In the genomic region with DNA sequence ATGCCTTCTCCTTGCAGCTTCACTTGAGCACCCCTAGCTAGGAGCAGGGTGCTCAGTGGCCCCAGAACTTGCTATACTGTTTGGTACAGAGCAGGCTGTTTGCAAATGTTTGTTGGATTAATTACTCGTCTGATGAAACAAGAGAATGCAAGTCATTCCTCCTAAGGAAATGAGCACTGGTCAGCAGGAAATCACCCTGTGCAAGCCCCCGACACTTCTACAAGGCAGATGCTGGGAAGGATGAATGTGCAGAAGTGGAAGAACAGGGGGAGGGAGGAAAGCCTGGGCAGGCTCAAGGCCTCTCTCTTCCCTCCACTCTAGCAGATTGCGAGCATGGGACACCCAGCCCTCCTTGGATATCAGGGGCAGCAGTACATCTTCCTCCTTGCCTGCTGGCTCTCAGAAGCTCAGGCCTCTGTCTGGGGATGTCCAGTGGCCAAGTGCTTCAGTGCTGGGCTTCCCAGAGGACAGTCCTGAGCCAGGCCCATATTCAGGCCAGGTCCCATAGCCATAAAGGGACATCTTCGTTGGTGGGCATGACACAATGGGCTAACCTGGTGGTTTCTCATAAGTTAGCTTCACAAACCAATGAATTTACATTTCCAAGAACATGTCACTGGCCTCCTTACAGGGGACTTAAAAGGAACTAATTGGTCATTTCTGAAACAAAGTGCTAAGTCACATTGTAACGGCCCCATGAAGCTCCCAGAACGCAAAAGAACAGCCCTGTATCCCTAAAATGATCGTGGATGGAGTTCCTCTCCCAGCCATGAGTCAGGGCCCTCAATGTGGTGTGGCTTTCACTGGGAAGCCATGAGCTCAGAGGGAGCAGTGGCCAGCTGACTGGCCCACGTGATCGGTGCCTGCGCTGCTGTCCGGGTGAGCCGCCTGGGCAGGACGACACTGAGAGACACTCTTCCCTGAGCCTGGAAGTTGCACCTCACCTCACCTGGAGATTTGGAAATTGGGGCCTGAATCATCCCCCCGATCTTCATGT, we compare ENCODE assay signal across 18 cellular contexts.
DNase-seq lines count a peak whose midpoint lies in the region; ATAC-seq and TF ChIP-seq lines count a peak whose summit lies in the region.
"Had no signal": no experiment of that assay in that cellular context is flagged by ENCODE, and none has a peak within 500 bp of the region (broad histone marks: within the 10 kb centered on the region; RNA-seq: fewer than 3 reads in every experiment).

No MANE protein-coding gene starts in this region.

- DNase-seq in EH (ENCODE audit: low read depth) (peak; percentile 79), NCI-H69 (lab: John Stamatoyannopoulos, UW) (peak; percentile 18), fibroblast of pulmonary artery (ENCODE audit: low read depth) (peak; percentile 8), GOT3 (lab: John Stamatoyannopoulos, UW) (no peak), glomerular visceral epithelial cell (ENCODE audit: extremely low spot score) (no peak), natural killer cell (no peak)
- DNase-seq: activated CD4-positive, alpha-beta T cell treated with anti-CD3 and anti-CD28 coated beads, Interleukin-2, amount 10 ng/mL, durations not matched to agents 7 days and 5 days; DND-41; NCI-H146; NCI-H510A treated with DMSO at 0.1 percent for 48 hours; posterior cingulate gyrus; stimulated activated CD4-positive, alpha-beta T cell treated with anti-CD3 and anti-CD28 coated beads, Interleukin-1b, Interleukin-23, amount 100 ng/mL, for 48 hours; T-helper 17 cell; transverse colon had no signal

- H3K27ac Mint-ChIP-seq in natural killer cell = no peak overlapping the region
- H3K27ac Mint-ChIP-seq: activated CD4-positive, alpha-beta T cell treated with anti-CD3 and anti-CD28 coated beads, Interleukin-2, amount 10 ng/mL, durations not matched to agents 7 days and 5 days; T-helper 17 cell had no signal

- no peaks in the 10 kb centered on the region for H3K27me3 ChIP-seq in rectal smooth muscle tissue (ENCODE audit: control insufficient read depth, insufficient read depth, low read length)
- H3K27me3 ChIP-seq: transverse colon had no signal

- ATAC-seq in GM19467 (IDR thresholded peaks at IDR 0.05; ENCODE audit: unreplicated experiment) (no peak), natural killer cell (no peak)
- ATAC-seq: Panc1, T-helper 17 cell had no signal

- no peaks in the 10 kb centered on the region for H3K9me3 Mint-ChIP-seq in natural killer cell

- no peaks in the 10 kb centered on the region for H3K36me3 Mint-ChIP-seq in natural killer cell

- H3K4me3 ChIP-seq in fibroblast of pulmonary artery (replicated peaks; ENCODE audit: low read depth, low read length) = no peak overlapping the region
- no peak overlapping the region for H3K4me3 ChIP-seq in rectal smooth muscle tissue (ENCODE audit: low read length)
- H3K4me3 ChIP-seq: coronary artery, transverse colon had no signal

- TF ChIP-seq CTCF in fibroblast of pulmonary artery (IDR thresholded peaks at IDR 0.05; ENCODE audit: low read length, missing control alignments) (no peak), natural killer cell (IDR thresholded peaks at IDR 0.05) (no peak)

- H3K4me3 Mint-ChIP-seq in natural killer cell = no peak overlapping the region
- H3K4me3 Mint-ChIP-seq: activated CD4-positive, alpha-beta T cell treated with anti-CD3 and anti-CD28 coated beads, Interleukin-2, amount 10 ng/mL, durations not matched to agents 7 days and 5 days; T-helper 17 cell had no signal

- intact Hi-C loops in natural killer cell (cut with micrococcal nuclease) = no loop called here

- H3K27ac ChIP-seq in rectal smooth muscle tissue (ENCODE audit: low read depth, low read length) = peak overlapping the region; percentile 19

- peaks cover 0 to 2% of the 10 kb centered on the region in 2 donors for H3K27me3 Mint-ChIP-seq in natural killer cell (ENCODE audit: low read depth in 2 of 2)
- H3K27me3 Mint-ChIP-seq: activated CD4-positive, alpha-beta T cell treated with anti-CD3 and anti-CD28 coated beads, Interleukin-2, amount 10 ng/mL, durations not matched to agents 7 days and 5 days had no signal

- no peaks in the 10 kb centered on the region for H3K36me3 ChIP-seq in rectal smooth muscle tissue (ENCODE audit: control insufficient read depth, insufficient read depth, low read length)
- H3K36me3 ChIP-seq: transverse colon had no signal

- H3K9ac ChIP-seq in rectal smooth muscle tissue (ENCODE audit: low read length) = no peak overlapping the region

- H3K4me1 Mint-ChIP-seq in natural killer cell = no peaks in the 10 kb centered on the region
- H3K4me1 Mint-ChIP-seq: activated CD4-positive, alpha-beta T cell treated with anti-CD3 and anti-CD28 coated beads, Interleukin-2, amount 10 ng/mL, durations not matched to agents 7 days and 5 days; T-helper 17 cell had no signal

- H3K4me1 ChIP-seq in rectal smooth muscle tissue (ENCODE audit: control insufficient read depth, insufficient read depth, low read length) = no peaks in the 10 kb centered on the region

Comparison
In these comparisons a context has a peak if more than half of its experiments do, and no peak if none do; other contexts are left out.
1. DNase-seq: peak in EH (single experiment), NCI-H69 (single experiment) and fibroblast of pulmonary artery (single experiment); none in GOT3 (single experiment), glomerular visceral epithelial cell (single experiment) and natural killer cell (single experiment).